In genomic region chr10:13136651-13137050, GRCh38 we compare ENCODE assay signal across 29 cellular contexts.
"Had no signal": no experiment of that assay in that cellular context is flagged by ENCODE, and none has a peak within 500 bp of the region (broad histone marks: within the 10 kb centered on the region; RNA-seq: fewer than 3 reads in every experiment).

No MANE protein-coding gene starts in this region.

- H3K4me3 ChIP-seq: colonic mucosa, dorsolateral prefrontal cortex had no signal

- H3K4me1 ChIP-seq: colonic mucosa had no signal

- H3K27me3 ChIP-seq: brain microvascular endothelial cell, colonic mucosa, dorsolateral prefrontal cortex had no signal

- DNase-seq: activated B cell treated with CpG ODN at 0.5 μM for 24 hours; activated CD4-positive, alpha-beta memory T cell treated with anti-CD3 and anti-CD28 coated beads for 36 hours; activated CD4-positive, alpha-beta T cell treated with anti-CD3 and anti-CD28 coated beads, Interleukin-2, amount 10 ng/mL, durations not matched to agents 24 days and 14 days; activated CD8-positive, alpha-beta memory T cell treated with anti-CD3 and anti-CD28 coated beads, Interleukin-2, amount 50 U/mL, for 48 hours; activated effector memory CD4-positive, alpha-beta T cell treated with Interleukin-2 at 50 U/mL for 16 hours; activated gamma-delta T cell treated with Interleukin-2 at 50 U/mL for 16 hours; activated naive CD4-positive, alpha-beta T cell treated with anti-CD3 and anti-CD28 coated beads, Interleukin-2, amount 50 U/mL, for 16 hours; activated naive CD4-positive, alpha-beta T cell treated with Interleukin-2 at 50 U/mL for 16 hours; activated T-cell treated with anti-CD3 and anti-CD28 coated beads for 4 hours; activated T-cell treated with anti-CD3 and anti-CD28 coated beads, Interleukin-2, amount 50 U/mL, for 4 hours; amniotic stem cell; anterior cingulate cortex; brain microvascular endothelial cell; caudate nucleus; cerebellar nuclear complex; colonic mucosa; dorsolateral prefrontal cortex; effector memory CD4-positive, alpha-beta T cell; endodermal cell; foreskin fibroblast; head of caudate nucleus; hippocampal formation; T1000; WERI-Rb-1 had no signal

- H3K27ac ChIP-seq: brain microvascular endothelial cell, colonic mucosa, dorsolateral prefrontal cortex, WERI-Rb-1 had no signal

- FAIRE-seq: astrocyte, frontal cortex had no signal

- H3K9me3 ChIP-seq: colonic mucosa had no signal

- ATAC-seq: activated CD4-positive, CD25-positive, alpha-beta regulatory T cell treated with anti-CD3 and anti-CD28 coated beads, Interleukin-2, amount 50 U/mL, for 24 hours; activated T-cell treated with anti-CD3 and anti-CD28 coated beads, Interleukin-2, amount 50 U/mL, for 4 hours; activated T-helper 17 cell treated with anti-CD3 and anti-CD28 coated beads, Interleukin-2, amount 50 U/mL, for 72 hours; esophagus mucosa had no signal

- H3K36me3 ChIP-seq: WERI-Rb-1 had no signal
